ENCODE assay signal across 16 cellular contexts in the genomic region with DNA sequence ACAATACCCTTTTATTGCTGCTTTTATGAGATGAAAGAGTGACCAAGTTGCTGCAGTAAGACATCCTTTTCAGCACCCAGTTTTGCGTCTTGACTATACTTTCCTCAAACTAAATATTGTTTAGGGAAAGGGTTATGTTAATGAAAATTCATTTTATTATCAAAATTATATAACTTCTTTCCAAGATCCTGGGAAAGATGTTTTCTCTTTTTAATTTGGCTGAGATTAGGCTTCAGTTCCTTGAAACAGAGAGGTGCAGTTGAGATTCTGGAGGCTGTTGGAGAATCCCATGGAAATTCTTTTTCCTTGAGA.
"Had no signal": no experiment of that assay in that cellular context is flagged by ENCODE, and none has a peak within 500 bp of the region (broad histone marks: within the 10 kb centered on the region; RNA-seq: fewer than 3 reads in every experiment).

No MANE protein-coding gene starts in this region.

- H3K9me3 Mint-ChIP-seq: activated naive CD4-positive, alpha-beta T cell treated with anti-CD3 and anti-CD28 coated beads, Interleukin-2, amount 10 ng/mL, durations not matched to agents 7 days and 5 days; activated naive CD8-positive, alpha-beta T cell treated with anti-CD3 and anti-CD28 coated beads, Interleukin-2, amount 50 U/mL, for 24 hours; activated T-cell treated with anti-CD3 and anti-CD28 coated beads, Interleukin-2, amount 50 U/mL, for 24 hours; central memory CD8-positive, alpha-beta T cell; neural crest cell had no signal

- H3K27ac ChIP-seq: brain microvascular endothelial cell, coronary artery, gastrocnemius medialis, heart left ventricle, prostate gland, tibial artery, WERI-Rb-1 had no signal

- H3K4me1 Mint-ChIP-seq: neural crest cell had no signal

- H3K27me3 ChIP-seq: brain microvascular endothelial cell had no signal

- H3K36me3 ChIP-seq: brain microvascular endothelial cell, gastrocnemius medialis, heart left ventricle, prostate gland, tibial artery, WERI-Rb-1 had no signal

- H3K27ac Mint-ChIP-seq: activated naive CD4-positive, alpha-beta T cell treated with anti-CD3 and anti-CD28 coated beads, Interleukin-2, amount 10 ng/mL, durations not matched to agents 7 days and 5 days; activated naive CD8-positive, alpha-beta T cell treated with anti-CD3 and anti-CD28 coated beads, Interleukin-2, amount 50 U/mL, for 24 hours; activated T-cell treated with anti-CD3 and anti-CD28 coated beads, Interleukin-2, amount 50 U/mL, for 24 hours had no signal

- DNase-seq: activated effector memory CD4-positive, alpha-beta T cell treated with Interleukin-2 at 50 U/mL for 16 hours; activated T-cell treated with anti-CD3 and anti-CD28 coated beads, Interleukin-2, amount 50 U/mL, for 24 hours; gastrocnemius medialis; kidney; right cardiac atrium; tibial artery; WERI-Rb-1 had no signal

- H3K36me3 Mint-ChIP-seq: activated naive CD4-positive, alpha-beta T cell treated with anti-CD3 and anti-CD28 coated beads, Interleukin-2, amount 10 ng/mL, durations not matched to agents 7 days and 5 days had no signal

- ATAC-seq: activated naive CD8-positive, alpha-beta T cell treated with anti-CD3 and anti-CD28 coated beads, Interleukin-2, amount 50 U/mL, for 24 hours; gastrocnemius medialis; stimulated activated naive CD8-positive, alpha-beta T cell treated with anti-CD3 and anti-CD28 coated beads, Interleukin-15, Interleukin-2, amounts not matched to agents 100 U/mL and 50 U/mL, for 24 hours had no signal

- H3K4me3 ChIP-seq: coronary artery, gastrocnemius medialis, heart left ventricle, prostate gland, tibial artery had no signal

- H3K4me1 ChIP-seq: gastrocnemius medialis, prostate gland, tibial artery had no signal

- H3K9me3 ChIP-seq: gastrocnemius medialis, heart left ventricle, prostate gland, tibial artery had no signal

- H3K4me3 Mint-ChIP-seq: activated naive CD4-positive, alpha-beta T cell treated with anti-CD3 and anti-CD28 coated beads, Interleukin-2, amount 10 ng/mL, durations not matched to agents 7 days and 5 days; activated naive CD8-positive, alpha-beta T cell treated with anti-CD3 and anti-CD28 coated beads, Interleukin-2, amount 50 U/mL, for 24 hours; activated T-cell treated with anti-CD3 and anti-CD28 coated beads, Interleukin-2, amount 50 U/mL, for 24 hours; central memory CD8-positive, alpha-beta T cell; neural crest cell had no signal
